In the genomic region with DNA sequence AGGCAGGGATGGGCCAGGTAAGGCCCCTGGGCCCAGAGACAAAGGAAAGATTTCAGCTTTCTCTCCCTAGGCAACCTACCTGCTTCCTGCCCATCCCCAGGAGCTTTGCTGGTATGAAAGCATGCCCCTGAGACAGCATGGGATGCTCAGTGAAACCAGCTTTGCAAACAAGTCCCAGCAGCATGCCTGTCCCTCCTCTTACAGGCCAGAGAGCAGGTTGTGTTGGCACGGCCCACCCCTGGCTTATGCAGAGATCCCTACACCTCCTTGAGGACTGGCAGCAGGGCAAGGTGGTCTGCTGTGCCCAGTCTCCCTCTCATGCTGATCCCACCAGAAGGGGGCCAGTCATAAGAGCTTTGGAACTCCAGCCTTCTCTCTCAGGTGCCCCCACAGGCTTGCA, we compare ENCODE assay signal across 21 cellular contexts. TPM values are rescaled to one million over a fixed set of nuclear protein-coding genes. Genes with fewer than 3 reads are reported as not detected.
"Had no signal": no experiment of that assay in that cellular context is flagged by ENCODE, and none has a peak within 500 bp of the region (broad histone marks: within the 10 kb centered on the region; RNA-seq: fewer than 3 reads in every experiment).

No MANE protein-coding gene starts in this region.

- H3K36me3 ChIP-seq: neural progenitor cell, sigmoid colon had no signal

- H3K27ac ChIP-seq: coronary artery, neural progenitor cell, parathyroid adenoma, sigmoid colon had no signal

- H3K79me2 ChIP-seq: parathyroid adenoma had no signal

- ATAC-seq: esophagus mucosa; left cardiac atrium; left ventricle myocardium superior; natural killer cell treated with Interleukin-12 subunit alpha and Interleukin-12 subunit beta and Interleukin-15 and Interleukin-18, amount 100 ng/mL, for 72 hours had no signal

- H2AFZ ChIP-seq: neural progenitor cell, parathyroid adenoma had no signal

- H3K4me1 ChIP-seq: parathyroid adenoma had no signal

- H3K4me2 ChIP-seq: neural progenitor cell had no signal

- DNase-seq: effector CD4-positive, alpha-beta T cell; immature natural killer cell; left cardiac atrium; left ventricle myocardium superior; mesenchymal stem cell; midbrain; occipital lobe; sigmoid colon; stimulated activated CD4-positive, alpha-beta T cell treated with anti-CD3 and anti-CD28 coated beads, Interleukin-2, amount 100 ng/mL, for 24 hours; stimulated activated naive CD4-positive, alpha-beta T cell; trophoblast cell had no signal

- H3K9me3 ChIP-seq: sigmoid colon had no signal

- FAIRE-seq: frontal cortex had no signal

- H3K9ac ChIP-seq: neural progenitor cell, parathyroid adenoma had no signal

- H3K4me3 ChIP-seq: coronary artery, lung, neural progenitor cell, sigmoid colon, skin epidermis had no signal

RNA-seq across cellular contexts. Expression of a gene that starts 3.1 kb away (rescaled TPM):
- total RNA-seq: natural killer cell treated with Interleukin-12 subunit alpha and Interleukin-12 subunit beta and Interleukin-15 and Interleukin-18, amount 100 ng/mL, for 72 hours had no signal
- polyA plus RNA-seq: immature natural killer cell had no signal

RNA-seq across cellular contexts. Expression of a gene that starts 26.9 kb away (rescaled TPM):
- total RNA-seq: dermis microvascular lymphatic vessel endothelial cell; natural killer cell treated with Interleukin-12 subunit alpha and Interleukin-12 subunit beta and Interleukin-15 and Interleukin-18, amount 100 ng/mL, for 72 hours; pulmonary artery endothelial cell had no signal
- polyA plus RNA-seq: immature natural killer cell had no signal
